17 cellular contexts compared by ENCODE assay signal in genomic region chr1:83024251-83024767, GRCh38.
"Had no signal": no experiment of that assay in that cellular context is flagged by ENCODE, and none has a peak within 500 bp of the region (broad histone marks: within the 10 kb centered on the region; RNA-seq: fewer than 3 reads in every experiment).

No MANE protein-coding gene starts in this region.

- H3K9me3 ChIP-seq: upper lobe of right lung had no signal

- H3K4me3 ChIP-seq: lung, upper lobe of right lung had no signal

- H3K27ac ChIP-seq: upper lobe of right lung had no signal

- H3K27me3 ChIP-seq: upper lobe of right lung had no signal

- H3K36me3 ChIP-seq: upper lobe of right lung had no signal

- ATAC-seq: naive thymus-derived CD8-positive, alpha-beta T cell; stimulated activated naive CD8-positive, alpha-beta T cell treated with anti-CD3 and anti-CD28 coated beads, Interleukin-15, Interleukin-2, amounts not matched to agents 100 U/mL and 50 U/mL, for 24 hours; T-helper 17 cell; upper lobe of right lung had no signal

- DNase-seq: activated CD4-positive, alpha-beta T cell treated with anti-CD3 and anti-CD28 coated beads for 4 hours; activated CD4-positive, alpha-beta T cell treated with anti-CD3 and anti-CD28 coated beads, Interleukin-2, amount 50 U/mL, for 48 hours; activated CD4-positive, CD25-positive, alpha-beta regulatory T cell; activated naive CD4-positive, alpha-beta T cell treated with Interleukin-2 at 50 U/mL for 16 hours; activated naive CD8-positive, alpha-beta T cell treated with anti-CD3 and anti-CD28 coated beads for 36 hours; activated T-cell treated with anti-CD3 and anti-CD28 coated beads, Interleukin-2, amount 50 U/mL, for 48 hours; amniotic stem cell; cortex of kidney; effector CD4-positive, alpha-beta T cell; kidney; naive thymus-derived CD8-positive, alpha-beta T cell; stimulated activated CD4-positive, alpha-beta T cell treated with anti-CD3 and anti-CD28 coated beads, Interleukin-4, amount 100 ng/mL, for 24 hours; stimulated activated naive CD8-positive, alpha-beta T cell treated with anti-CD3 and anti-CD28 coated beads, Interleukin-15, Interleukin-2, amounts not matched to agents 100 U/mL and 50 U/mL, for 24 hours; SW 1271; T-helper 17 cell; upper lobe of right lung had no signal

- H3K4me1 ChIP-seq: upper lobe of right lung had no signal
